ENCODE assay signal across 10 cellular contexts in the genomic region with DNA sequence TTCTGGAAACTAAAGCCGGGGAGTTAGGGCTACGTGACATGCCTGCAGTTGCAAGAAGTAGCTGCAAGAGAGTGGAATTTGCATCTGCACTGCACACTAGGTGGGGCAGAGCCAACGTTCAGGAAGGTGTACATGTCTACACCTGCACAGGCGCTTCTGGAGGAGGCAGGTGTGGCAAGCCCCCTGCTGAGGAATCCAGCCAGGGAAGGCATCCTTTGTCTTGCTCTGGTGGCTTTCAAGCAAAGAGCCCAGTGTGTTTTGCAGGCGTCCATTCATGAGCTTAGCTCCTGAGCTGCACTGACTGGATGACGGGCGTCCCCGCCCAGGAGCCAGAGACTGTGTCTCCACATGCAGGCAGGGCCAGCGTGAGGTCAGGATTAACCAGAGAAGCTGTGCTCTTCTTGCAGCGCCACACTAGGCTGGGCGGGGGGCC.
A peak's percentile ranks its signal among the peaks of the same experiment; 100 is the strongest.
DNase-seq lines count a peak whose midpoint lies in the region; ATAC-seq and TF ChIP-seq lines count a peak whose summit lies in the region.
"Had no signal": no experiment of that assay in that cellular context is flagged by ENCODE, and none has a peak within 500 bp of the region (broad histone marks: within the 10 kb centered on the region; RNA-seq: fewer than 3 reads in every experiment).

No MANE protein-coding gene starts in this region.

- H2AFZ ChIP-seq in HCT116 (ENCODE audit: low read depth, low read length, poor library complexity, severe bottlenecking) (no peak overlapping the region), smooth muscle cell (ENCODE audit: low read depth) (no peak overlapping the region)

- H3K4me3 ChIP-seq in HCT116 (replicated peaks in 1 of 2; ENCODE audit: low read depth in 1 of 2, low read length in 2 of 2) (no peak overlapping the region), smooth muscle cell (no peak overlapping the region)

- WGBS in smooth muscle cell (ENCODE audit: low lambda C conversion rate): 31% methylated on average over 11 of the region's 11 CpGs

- peaks cover 25 to 37% of the 10 kb centered on the region in 2 experiments for H3K4me1 ChIP-seq in HCT116 (ENCODE audit: control insufficient read depth in 1 of 2, insufficient read depth in 2 of 2, low read length in 2 of 2)
- H3K4me1 ChIP-seq in smooth muscle cell (ENCODE audit: low read depth): peaks cover 6% of the 10 kb centered on the region

- POLR2A ChIA-PET in HCT116 (lab: Charles Lee): no interaction called here

- H3K9ac ChIP-seq in HCT116 (ENCODE audit: low read length) (no peak overlapping the region), smooth muscle cell (ENCODE audit: low read depth) (no peak overlapping the region)

- H3K27me3 ChIP-seq in HCT116 (ENCODE audit: insufficient read depth, low read length) (no peaks in the 10 kb centered on the region), smooth muscle cell (ENCODE audit: low read depth) (no peaks in the 10 kb centered on the region)

- H3K36me3 ChIP-seq in HCT116 (ENCODE audit: control insufficient read depth in 1 of 2, insufficient read depth in 2 of 2, low read length in 2 of 2) (no peaks in the 10 kb centered on the region), smooth muscle cell (ENCODE audit: low read depth) (no peaks in the 10 kb centered on the region)

- H3K9me2 ChIP-seq in HCT116 (ENCODE audit: insufficient read depth): no peaks in the 10 kb centered on the region

- RAD21 ChIA-PET in HCT116 (lab: Charles Lee; ENCODE audit: low non-redundant PET in 1 of 2, low total read pairs in 2 of 2, uncharacterized antibody in 2 of 2, unreplicated experiment in 2 of 2): no interaction called here

- H4K20me1 ChIP-seq in HCT116 (ENCODE audit: insufficient read depth) (no peaks in the 10 kb centered on the region), smooth muscle cell (ENCODE audit: low read depth) (no peaks in the 10 kb centered on the region)

- DNase-seq in HCT116 (ENCODE audit: low read depth, low spot score) (no peak), NCI-H345 treated with DMSO at 0.1 percent for 48 hours (lab: John Stamatoyannopoulos, UW; ENCODE audit: unreplicated experiment) (peak; percentile 91), epithelial cell of prostate (ENCODE audit: low read depth, low spot score) (peak; percentile 94), smooth muscle cell (lab: John Stamatoyannopoulos, UW; ENCODE audit: unreplicated experiment) (no peak), NCI-H1694 (lab: John Stamatoyannopoulos, UW) (no peak), NCI-H524 (lab: John Stamatoyannopoulos, UW) (no peak)
- DNase-seq: CD4-positive, alpha-beta T cell; NCI-H774 had no signal

- H3K79me2 ChIP-seq in HCT116 (ENCODE audit: insufficient read depth, low read length) (no peaks in the 10 kb centered on the region), smooth muscle cell (ENCODE audit: low read depth) (no peaks in the 10 kb centered on the region)

- H3F3A ChIP-seq in smooth muscle cell (ENCODE audit: low read depth): peaks cover 33% of the 10 kb centered on the region

- ATAC-seq in HCT116 (peak; percentile 71), GM18868 (IDR thresholded peaks at IDR 0.05; ENCODE audit: unreplicated experiment) (no peak), HG02610 (IDR thresholded peaks at IDR 0.05; ENCODE audit: unreplicated experiment) (no peak)

- no peak for TF ChIP-seq CTCF in HCT116 (IDR thresholded peaks at IDR 0.05 in 2 of 3, conservative IDR thresholded peaks at IDR 0.05 in 1 of 3; ENCODE audit: borderline replicate concordance in 1 of 3, insufficient read depth in 1 of 3, low read depth in 2 of 3, low read length in 2 of 3)
- TF ChIP-seq CTCF in smooth muscle cell (IDR thresholded peaks at IDR 0.05; ENCODE audit: borderline replicate concordance, insufficient read depth, poor library complexity, severe bottlenecking): no peak

- H3K4me2 ChIP-seq in HCT116 (ENCODE audit: low read length) (peak overlapping the region; percentile 10; the same call in 1 of the 2 replicates), smooth muscle cell (peak overlapping the region; percentile 60)

- no TSS peak for BruUV-seq in HCT116 (replicated peaks; lab: Mats Ljungman, UMichigan)

- CTCF ChIA-PET in HCT116 (lab: Charles Lee): no interaction called here

- H3K9me3 ChIP-seq in HCT116 (ENCODE audit: control insufficient read depth in 1 of 2, insufficient read depth in 1 of 2, low read depth in 1 of 2, low read length in 2 of 2) (no peaks in the 10 kb centered on the region), smooth muscle cell (replicated peaks; ENCODE audit: low read depth) (no peaks in the 10 kb centered on the region)

- no peak for TF ChIP-seq RAD21 in HCT116 (IDR thresholded peaks at IDR 0.05; ENCODE audit: low read depth)

- TF ChIP-seq POLR2A in HCT116 (IDR thresholded peaks at IDR 0.05; ENCODE audit: borderline replicate concordance, extremely low read depth, insufficient read depth, insufficient read length): no peak

- H3K27ac ChIP-seq in HCT116 (ENCODE audit: low read depth, low read length): no peak overlapping the region
- peak overlapping the region; percentile 96 for H3K27ac ChIP-seq in epithelial cell of prostate
- H3K27ac ChIP-seq in smooth muscle cell (ENCODE audit: low read depth): peak overlapping the region; percentile 70

- intact Hi-C loops in HCT116 (cut with micrococcal nuclease): no loop called here

TF ChIP-seq in HCT116, 20 proteins besides CTCF, POLR2A, EP300 and RAD21:
- TF ChIP-seq, protein P1, sequence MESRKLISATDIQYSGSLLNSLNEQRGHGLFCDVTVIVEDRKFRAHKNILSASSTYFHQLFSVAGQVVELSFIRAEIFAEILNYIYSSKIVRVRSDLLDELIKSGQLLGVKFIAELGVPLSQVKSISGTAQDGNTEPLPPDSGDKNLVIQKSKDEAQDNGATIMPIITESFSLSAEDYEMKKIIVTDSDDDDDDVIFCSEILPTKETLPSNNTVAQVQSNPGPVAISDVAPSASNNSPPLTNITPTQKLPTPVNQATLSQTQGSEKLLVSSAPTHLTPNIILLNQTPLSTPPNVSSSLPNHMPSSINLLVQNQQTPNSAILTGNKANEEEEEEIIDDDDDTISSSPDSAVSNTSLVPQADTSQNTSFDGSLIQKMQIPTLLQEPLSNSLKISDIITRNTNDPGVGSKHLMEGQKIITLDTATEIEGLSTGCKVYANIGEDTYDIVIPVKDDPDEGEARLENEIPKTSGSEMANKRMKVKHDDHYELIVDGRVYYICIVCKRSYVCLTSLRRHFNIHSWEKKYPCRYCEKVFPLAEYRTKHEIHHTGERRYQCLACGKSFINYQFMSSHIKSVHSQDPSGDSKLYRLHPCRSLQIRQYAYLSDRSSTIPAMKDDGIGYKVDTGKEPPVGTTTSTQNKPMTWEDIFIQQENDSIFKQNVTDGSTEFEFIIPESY (IDR thresholded peaks at IDR 0.05; ENCODE audit: extremely low read depth, insufficient replicate concordance, low read length): no peak
- TF ChIP-seq ELF1 (IDR thresholded peaks at IDR 0.05; ENCODE audit: borderline replicate concordance, low read depth): no peak
- no peak for TF ChIP-seq EGR1 (IDR thresholded peaks at IDR 0.05; ENCODE audit: low read depth)
- no peak for TF ChIP-seq TCF7L2 (IDR thresholded peaks at IDR 0.05; ENCODE audit: borderline replicate concordance, extremely low read depth, insufficient read depth, insufficient read length)
- no peak for TF ChIP-seq SRF (IDR thresholded peaks at IDR 0.05; ENCODE audit: low read depth)
- no peak for TF ChIP-seq EZH2phosphoT487 (IDR thresholded peaks at IDR 0.05; ENCODE audit: borderline replicate concordance)

Comparison
In these comparisons a context has a peak if more than half of its experiments do, and no peak if none do; other contexts are left out.
1. DNase-seq: peak in NCI-H345 treated with DMSO at 0.1 percent for 48 hours (single experiment) and epithelial cell of prostate (single experiment); none in HCT116 (single experiment), smooth muscle cell (single experiment), NCI-H1694 (single experiment) and NCI-H524 (0 of 2).